In the genomic region with DNA sequence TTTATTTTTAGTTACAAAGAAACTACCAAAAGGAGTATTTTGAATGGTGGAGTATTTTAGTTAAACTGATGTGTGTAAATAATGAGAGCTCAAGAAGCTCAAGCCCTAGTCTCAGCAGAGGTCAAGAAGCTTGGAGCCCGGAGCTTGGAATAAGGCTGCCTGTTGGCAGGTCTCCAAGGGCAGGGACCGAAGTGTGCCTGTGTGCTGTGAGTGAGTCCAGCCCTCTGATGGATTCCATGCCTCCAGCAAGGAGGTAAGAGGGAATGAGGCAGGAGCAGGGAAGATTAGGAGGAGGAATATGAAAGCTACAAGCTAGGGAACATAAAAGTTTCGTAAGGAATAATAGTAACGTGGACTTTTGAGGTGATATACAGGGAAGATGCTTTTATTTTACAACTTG, we compare ENCODE assay signal across 10 cellular contexts. TPM values are rescaled to one million over a fixed set of nuclear protein-coding genes. Genes with fewer than 3 reads are reported as not detected.
DNase-seq lines count a peak whose midpoint lies in the region; ATAC-seq and TF ChIP-seq lines count a peak whose summit lies in the region.
"Had no signal": no experiment of that assay in that cellular context is flagged by ENCODE, and none has a peak within 500 bp of the region (broad histone marks: within the 10 kb centered on the region; RNA-seq: fewer than 3 reads in every experiment).

No MANE protein-coding gene starts in this region.

- H3K27me3 ChIP-seq in endodermal cell (ENCODE audit: control insufficient read depth, insufficient read depth, low read length, poor library complexity, severe bottlenecking) = no peaks in the 10 kb centered on the region
- H3K27me3 ChIP-seq in lung (ENCODE audit: control insufficient read depth, insufficient read depth) = no peaks in the 10 kb centered on the region
- no peaks in the 10 kb centered on the region for H3K27me3 ChIP-seq in upper lobe of left lung
- H3K27me3 ChIP-seq: vagina had no signal

- no peak overlapping the region for H3K4me3 Mint-ChIP-seq in activated CD8-positive, alpha-beta T cell treated with anti-CD3 and anti-CD28 coated beads for 36 hours
- H3K4me3 Mint-ChIP-seq in activated CD8-positive, alpha-beta T cell treated with anti-CD3 and anti-CD28 coated beads, Interleukin-2, amount 10 ng/mL, durations not matched to agents 7 days and 5 days = no peak overlapping the region
- no peak overlapping the region for H3K4me3 Mint-ChIP-seq in endodermal cell

- TF ChIP-seq EP300 in upper lobe of left lung (IDR thresholded peaks at IDR 0.05) = no peak

- peaks cover 57% of the 10 kb centered on the region for H3K4me1 Mint-ChIP-seq in activated CD8-positive, alpha-beta T cell treated with anti-CD3 and anti-CD28 coated beads for 36 hours (ENCODE audit: low read depth)
- H3K4me1 Mint-ChIP-seq in activated CD8-positive, alpha-beta T cell treated with anti-CD3 and anti-CD28 coated beads, Interleukin-2, amount 10 ng/mL, durations not matched to agents 7 days and 5 days (ENCODE audit: low read depth) = peaks cover 45% of the 10 kb centered on the region
- peaks cover 28% of the 10 kb centered on the region for H3K4me1 Mint-ChIP-seq in endodermal cell

- H3K9me3 ChIP-seq in endodermal cell (ENCODE audit: control insufficient read depth, low read length) = no peaks in the 10 kb centered on the region
- no peaks in the 10 kb centered on the region for H3K9me3 ChIP-seq in lung (ENCODE audit: control insufficient read depth in 2 of 2, insufficient read depth in 1 of 2, low read length in 1 of 2)
- H3K9me3 ChIP-seq in upper lobe of left lung = no peaks in the 10 kb centered on the region
- H3K9me3 ChIP-seq: vagina had no signal

- H3K27ac ChIP-seq in endodermal cell (ENCODE audit: low read depth, low read length) (no peak overlapping the region), lung (ENCODE audit: low read depth in 1 of 2, low read length in 1 of 2) (peak overlapping the region; percentile 25 to 58), upper lobe of left lung (peak overlapping the region in 3 of 4 donors; percentile 19 to 72 (median 66))

- DNase-seq in activated CD8-positive, alpha-beta T cell treated with anti-CD3 and anti-CD28 coated beads for 36 hours = no peak
- DNase-seq in activated CD8-positive, alpha-beta T cell treated with anti-CD3 and anti-CD28 coated beads, Interleukin-2, amount 10 ng/mL, durations not matched to agents 7 days and 5 days = no peak
- DNase-seq in endodermal cell (peak; percentile 25), lung (ENCODE audit: low spot score) (peak; percentile 83), upper lobe of left lung (peak in 1 of 2 donors; percentile 91), posterior vena cava (ENCODE audit: low spot score) (no peak), GM10248 (ENCODE audit: extremely low spot score) (no peak)

- H3K9ac ChIP-seq in endodermal cell (ENCODE audit: extremely low read depth, low read length, poor library complexity, severe bottlenecking) = no peak overlapping the region

- TF ChIP-seq POLR2A in upper lobe of left lung (IDR thresholded peaks at IDR 0.05) = no peak

- H3K27ac Mint-ChIP-seq in activated CD8-positive, alpha-beta T cell treated with anti-CD3 and anti-CD28 coated beads for 36 hours = peak overlapping the region; percentile 2
- H3K27ac Mint-ChIP-seq in activated CD8-positive, alpha-beta T cell treated with anti-CD3 and anti-CD28 coated beads, Interleukin-2, amount 10 ng/mL, durations not matched to agents 7 days and 5 days = no peak overlapping the region
- no peak overlapping the region for H3K27ac Mint-ChIP-seq in endodermal cell
- H3K27ac Mint-ChIP-seq: activated naive CD4-positive, alpha-beta T cell treated with anti-CD3 and anti-CD28 coated beads, Interleukin-2, amount 50 U/mL, for 24 hours had no signal

- H3K9me3 Mint-ChIP-seq in activated CD8-positive, alpha-beta T cell treated with anti-CD3 and anti-CD28 coated beads for 36 hours = no peaks in the 10 kb centered on the region
- no peaks in the 10 kb centered on the region for H3K9me3 Mint-ChIP-seq in activated CD8-positive, alpha-beta T cell treated with anti-CD3 and anti-CD28 coated beads, Interleukin-2, amount 10 ng/mL, durations not matched to agents 7 days and 5 days (ENCODE audit: insufficient read depth)
- peaks cover 4% of the 10 kb centered on the region for H3K9me3 Mint-ChIP-seq in endodermal cell
- H3K9me3 Mint-ChIP-seq: activated naive CD4-positive, alpha-beta T cell treated with anti-CD3 and anti-CD28 coated beads, Interleukin-2, amount 50 U/mL, for 24 hours had no signal

- 95 to 97% methylated on average over 3 to 4 of the region's 4 CpGs for WGBS in endodermal cell (ENCODE audit: insufficient coverage in 1 of 2, insufficient read length in 1 of 2), 2 experiments
- WGBS in lung, 2 donors = 43 to 72% methylated on average over 4 of the region's 4 CpGs
- 46 to 47% methylated on average over 4 of the region's 4 CpGs for whole genome bisulfite sequencing in upper lobe of left lung, 2 donors

- H3K27me3 Mint-ChIP-seq in activated CD8-positive, alpha-beta T cell treated with anti-CD3 and anti-CD28 coated beads for 36 hours = no peaks in the 10 kb centered on the region
- no peaks in the 10 kb centered on the region for H3K27me3 Mint-ChIP-seq in activated CD8-positive, alpha-beta T cell treated with anti-CD3 and anti-CD28 coated beads, Interleukin-2, amount 10 ng/mL, durations not matched to agents 7 days and 5 days (ENCODE audit: low read depth)
- no peaks in the 10 kb centered on the region for H3K27me3 Mint-ChIP-seq in endodermal cell (ENCODE audit: insufficient read depth)
- H3K27me3 Mint-ChIP-seq: activated naive CD4-positive, alpha-beta T cell treated with anti-CD3 and anti-CD28 coated beads, Interleukin-2, amount 50 U/mL, for 24 hours had no signal

- ATAC-seq in activated CD8-positive, alpha-beta T cell treated with anti-CD3 and anti-CD28 coated beads for 36 hours = no peak
- ATAC-seq in activated CD8-positive, alpha-beta T cell treated with anti-CD3 and anti-CD28 coated beads, Interleukin-2, amount 10 ng/mL, durations not matched to agents 7 days and 5 days = no peak
- no peak for ATAC-seq in lung (ENCODE audit: insufficient read depth, low FRiP score)
- ATAC-seq in upper lobe of left lung (ENCODE audit: low FRiP score in 2 of 2) = peak in 1 of 2 donors; percentile 44
- ATAC-seq in GM21423 (IDR thresholded peaks at IDR 0.05; ENCODE audit: unreplicated experiment) = no peak

- H3K36me3 ChIP-seq in endodermal cell (ENCODE audit: control insufficient read depth, insufficient read depth, low read length) = peaks cover 56% of the 10 kb centered on the region
- peaks cover 12 to 13% of the 10 kb centered on the region in 2 donors for H3K36me3 ChIP-seq in lung (ENCODE audit: control insufficient read depth in 2 of 2, insufficient read depth in 2 of 2, low read length in 2 of 2)
- H3K36me3 ChIP-seq in upper lobe of left lung = peaks cover 4 to 21% (median 7%) of the 10 kb centered on the region in 4 donors

- H3K4me1 ChIP-seq in endodermal cell (ENCODE audit: control insufficient read depth, insufficient read depth, low read length) = peaks cover 2% of the 10 kb centered on the region
- H3K4me1 ChIP-seq in lung (ENCODE audit: control insufficient read depth in 2 of 2, insufficient read depth in 2 of 2, low read length in 2 of 2) = peaks cover 9 to 18% of the 10 kb centered on the region in 2 donors
- peaks cover 39 to 61% (median 47%) of the 10 kb centered on the region in 4 donors for H3K4me1 ChIP-seq in upper lobe of left lung

- intact Hi-C loops in activated CD8-positive, alpha-beta T cell treated with anti-CD3 and anti-CD28 coated beads for 36 hours (cut with micrococcal nuclease) = no loop called here
- intact Hi-C loops in posterior vena cava (cut with DNase I) = no loop called here

- CTCF ChIA-PET in activated CD8-positive, alpha-beta T cell treated with anti-CD3 and anti-CD28 coated beads for 36 hours (lab: Charles Lee) = interaction anchor here (0.6 to 1.6 kb wide), 3 partner anchors 9 to 38 kb away, joined by 3 to 5 read pairs (median 4); no protein-coding TSS in a partner anchor
- CTCF ChIA-PET in activated CD8-positive, alpha-beta T cell treated with anti-CD3 and anti-CD28 coated beads, Interleukin-2, amount 10 ng/mL, durations not matched to agents 7 days and 5 days (lab: Charles Lee) = interaction anchor here (1.1 kb wide), 1 partner anchor 210 kb away, joined by 3 read pairs; no protein-coding TSS in a partner anchor
- CTCF ChIA-PET in GM10248 (lab: Yijun Ruan, JAX) = interaction anchor here (1.2 to 2.6 kb wide), 4 partner anchors 9 to 25 kb away, joined by 3 to 10 read pairs (median 4); no protein-coding TSS in a partner anchor

- no peak overlapping the region for H3K4me3 ChIP-seq in endodermal cell (ENCODE audit: low read length)
- H3K4me3 ChIP-seq in lung = no peak overlapping the region
- H3K4me3 ChIP-seq in upper lobe of left lung = no peak overlapping the region
- H3K4me3 ChIP-seq: vagina had no signal

- no peak for TF ChIP-seq CTCF in activated CD8-positive, alpha-beta T cell treated with anti-CD3 and anti-CD28 coated beads for 36 hours (IDR thresholded peaks at IDR 0.05)
- TF ChIP-seq CTCF in endodermal cell (conservative IDR thresholded peaks at IDR 0.05) (no peak), lung (IDR thresholded peaks at IDR 0.05; ENCODE audit: control extremely low read depth, extremely low read depth) (no peak), upper lobe of left lung (IDR thresholded peaks at IDR 0.05) (no peak), GM10248 (IDR thresholded peaks at IDR 0.05; ENCODE audit: control extremely low read depth, extremely low read depth, low read depth, missing control alignments) (no peak)

- peaks cover 29% of the 10 kb centered on the region for H3K36me3 Mint-ChIP-seq in activated CD8-positive, alpha-beta T cell treated with anti-CD3 and anti-CD28 coated beads for 36 hours (ENCODE audit: low read depth)
- peaks cover 27% of the 10 kb centered on the region for H3K36me3 Mint-ChIP-seq in activated CD8-positive, alpha-beta T cell treated with anti-CD3 and anti-CD28 coated beads, Interleukin-2, amount 10 ng/mL, durations not matched to agents 7 days and 5 days (ENCODE audit: low read depth)
- H3K36me3 Mint-ChIP-seq in endodermal cell (ENCODE audit: low read depth) = peaks cover 42% of the 10 kb centered on the region

- POLR2A ChIA-PET in activated CD8-positive, alpha-beta T cell treated with anti-CD3 and anti-CD28 coated beads for 36 hours (lab: Charles Lee) = interaction anchor here (0.8 to 3.0 kb wide), 2 partner anchors 11 to 24 kb away, joined by 3 to 12 read pairs; partner anchors contain the start of gene MCMBP
- POLR2A ChIA-PET in activated CD8-positive, alpha-beta T cell treated with anti-CD3 and anti-CD28 coated beads, Interleukin-2, amount 10 ng/mL, durations not matched to agents 7 days and 5 days (lab: Charles Lee) = no interaction called here
- POLR2A ChIA-PET in GM10248 (lab: Yijun Ruan, JAX) = no interaction called here

RNA-seq across cellular contexts. Expression of gene SEC23IP, which starts 4.4 kb away (rescaled TPM):
- total RNA-seq in activated CD8-positive, alpha-beta T cell treated with anti-CD3 and anti-CD28 coated beads for 36 hours = 10 to 100 TPM; 60.3 to 61.4 TPM
- total RNA-seq in activated CD8-positive, alpha-beta T cell treated with anti-CD3 and anti-CD28 coated beads, Interleukin-2, amount 10 ng/mL, durations not matched to agents 7 days and 5 days = 10 to 100 TPM; 53.8 to 58.9 TPM
- total RNA-seq in endodermal cell (10 to 100 TPM; 70.5 to 93.6 TPM), lung (10 to 100 TPM; 43.1 to 69.4 TPM), upper lobe of left lung (10 to 100 TPM; 13.4 to 60.8 (median 40.4) TPM), posterior vena cava (10 to 100 TPM; 45.0 to 45.8 TPM)
- 38.1 TPM for polyA plus RNA-seq in endodermal cell (2013, experiment 1 of 2)
- polyA plus RNA-seq in endodermal cell (2013, experiment 2 of 2) = 37.3 TPM
- polyA plus RNA-seq in lung = 10 to 100 TPM in 1 of 2 donors, 1 to 10 TPM in 1; 9.3 to 17.0 TPM

RNA-seq across cellular contexts. Expression of gene MCMBP, which starts 24.3 kb away (rescaled TPM):
- 10 to 100 TPM; 86.2 to 90.5 TPM for total RNA-seq in activated CD8-positive, alpha-beta T cell treated with anti-CD3 and anti-CD28 coated beads for 36 hours
- total RNA-seq in activated CD8-positive, alpha-beta T cell treated with anti-CD3 and anti-CD28 coated beads, Interleukin-2, amount 10 ng/mL, durations not matched to agents 7 days and 5 days = 10 to 100 TPM; 95.2 to 95.9 TPM
- 10 to 100 TPM; 96.6 to 98.9 TPM for total RNA-seq in endodermal cell
- 73.9 TPM for polyA plus RNA-seq in endodermal cell (2013, experiment 1 of 2)
- polyA plus RNA-seq in endodermal cell (2013, experiment 2 of 2) = 69.9 TPM
- total RNA-seq in lung = 10 to 100 TPM; 52.0 to 53.0 TPM
- polyA plus RNA-seq in lung = 10 to 100 TPM; 25.8 to 48.4 TPM
- total RNA-seq in upper lobe of left lung = 10 to 100 TPM; 31.2 to 60.8 (median 50.7) TPM
- total RNA-seq in posterior vena cava = 10 to 100 TPM; 42.7 to 50.5 TPM

Comparison
In these comparisons a context has a peak if more than half of its experiments do, and no peak if none do; other contexts are left out.
1. DNase-seq: peak in endodermal cell (single experiment) and lung (single experiment); none in activated CD8-positive, alpha-beta T cell treated with anti-CD3 and anti-CD28 coated beads for 36 hours (single experiment), activated CD8-positive, alpha-beta T cell treated with anti-CD3 and anti-CD28 coated beads, Interleukin-2, amount 10 ng/mL, durations not matched to agents 7 days and 5 days (single experiment), posterior vena cava (single experiment) and GM10248 (single experiment).